In genomic region chr9:121838757-121839669, GRCh38 we compare ENCODE assay signal across 12 cellular contexts.
DNase-seq lines count a peak whose midpoint lies in the region; ATAC-seq, FAIRE-seq and TF ChIP-seq lines count a peak whose summit lies in the region.
"Had no signal": no experiment of that assay in that cellular context is flagged by ENCODE, and none has a peak within 500 bp of the region (broad histone marks: within the 10 kb centered on the region; RNA-seq: fewer than 3 reads in every experiment).

No MANE protein-coding gene starts in this region.

- no peak overlapping the region for H3K18ac ChIP-seq in H1 (ENCODE audit: extremely low read depth, low read length)

- H3F3A ChIP-seq in OCI-LY1 (ENCODE audit: insufficient read depth, low read length): no peaks in the 10 kb centered on the region

- POLR2A ChIA-PET in H1 (lab: Charles Lee; ENCODE audit: partially characterized antibody): no interaction called here

- H2BK120ac ChIP-seq in H1 (replicated peaks; ENCODE audit: low read depth, low read length): no peak overlapping the region

- H3K56ac ChIP-seq in H1 (replicated peaks; ENCODE audit: insufficient read length, low read depth, low read length): no peak overlapping the region

- no peak overlapping the region for H2AFZ ChIP-seq in OCI-LY1 (ENCODE audit: low read length)
- H2AFZ ChIP-seq in H1 (ENCODE audit: low read length): no peak overlapping the region

- TF ChIP-seq EP300 in H1 (IDR thresholded peaks at IDR 0.05; ENCODE audit: borderline replicate concordance in 1 of 2, low read depth in 2 of 2, low read length in 2 of 2): no peak

- H2BK20ac ChIP-seq in H1 (ENCODE audit: low read length): no peak overlapping the region

- H4K91ac ChIP-seq in H1 (replicated peaks; ENCODE audit: insufficient read length, low read length): no peak overlapping the region

- no peak overlapping the region for H4K5ac ChIP-seq in H1 (ENCODE audit: insufficient read length, low read depth, low read length)

- no peak overlapping the region for H2BK15ac ChIP-seq in H1 (ENCODE audit: low read length)

- no peaks in the 10 kb centered on the region for H3K9me2 ChIP-seq in OCI-LY1 (ENCODE audit: low read depth, low read length)

- peak; percentile 33 for DNase-seq in activated CD4-positive, CD25-positive, alpha-beta regulatory T cell treated with anti-CD3 and anti-CD28 coated beads, Interleukin-2, amount 50 U/mL, for 72 hours
- DNase-seq in H1 (ENCODE audit: low read depth in 1 of 2, low spot score in 2 of 2): peak in 1 of 2 experiments; percentile 49
- DNase-seq in spleen: peak; percentile 47
- DNase-seq in NCI-H187 treated with DMSO at 0.1 percent for 48 hours (lab: John Stamatoyannopoulos, UW): no peak
- no peak for DNase-seq in GM13976 (ENCODE audit: low spot score)
- no peak for DNase-seq in globus pallidus (ENCODE audit: low spot score)
- DNase-seq: amygdala, Calu3, NCI-H2227 treated with DMSO at 0.1 percent for 48 hours, PC-3 had no signal

- FAIRE-seq in H1 (lab: Jason Lieb, UNC): no peak

- no peaks in the 10 kb centered on the region for H4K20me1 ChIP-seq in OCI-LY1 (ENCODE audit: insufficient read depth, low read length)
- no peaks in the 10 kb centered on the region for H4K20me1 ChIP-seq in H1 (replicated peaks in 1 of 2; ENCODE audit: control insufficient read depth in 1 of 2, insufficient read depth in 2 of 2, low read length in 2 of 2)

- no peak overlapping the region for H4K8ac ChIP-seq in H1 (ENCODE audit: extremely low read depth, insufficient read depth, low read length)

- no peaks in the 10 kb centered on the region for H3K23me2 ChIP-seq in H1 (ENCODE audit: low read depth, low read length)

- TF ChIP-seq CTCF in OCI-LY1 (IDR thresholded peaks at IDR 0.05; ENCODE audit: low read length): peak; percentile 38; the same call in 1 of the 2 replicates
- TF ChIP-seq CTCF in H1 (IDR thresholded peaks at IDR 0.05; ENCODE audit: control extremely low read depth in 1 of 3, insufficient read depth in 1 of 3, low read depth in 1 of 3, low read length in 3 of 3): peak in 2 of 3 experiments; percentile 31 to 35; a peak in 2 of 4 replicates
- TF ChIP-seq CTCF in spleen (IDR thresholded peaks at IDR 0.05 in 8 of 11, conservative IDR thresholded peaks at IDR 0.05 in 3 of 11): no peak
- no peak for TF ChIP-seq CTCF in GM13976 (IDR thresholded peaks at IDR 0.05; ENCODE audit: borderline replicate concordance, control extremely low read depth, extremely low read depth, insufficient read depth, missing control alignments)

- no peak overlapping the region for H3K23ac ChIP-seq in H1 (ENCODE audit: insufficient read length)

- no peak overlapping the region for H2BK12ac ChIP-seq in H1 (ENCODE audit: low read depth, low read length)

- peak overlapping the region; percentile 81 for H3K27ac ChIP-seq in OCI-LY1 (ENCODE audit: low read depth, low read length, poor library complexity, severe bottlenecking)
- H3K27ac ChIP-seq in H1 (ENCODE audit: low read depth, low read length): no peak overlapping the region
- no peak overlapping the region for H3K27ac ChIP-seq in spleen

- no peak overlapping the region for H3K4me3 ChIP-seq in OCI-LY1 (ENCODE audit: low read depth, low read length, poor library complexity, severe bottlenecking)
- H3K4me3 ChIP-seq in H1 (ENCODE audit: extremely low read depth in 1 of 4, insufficient read depth in 2 of 4, low read depth in 3 of 4, low read length in 4 of 4): no peak overlapping the region
- H3K4me3 ChIP-seq in spleen: no peak overlapping the region

- TF ChIP-seq POLR2A in H1 (IDR thresholded peaks at IDR 0.05; ENCODE audit: control extremely low read depth in 1 of 2, low read depth in 2 of 2, low read length in 2 of 2) (no peak), spleen (IDR thresholded peaks at IDR 0.05) (no peak)

- H3K4me2 ChIP-seq in OCI-LY1 (ENCODE audit: low read length) (peak overlapping the region; percentile 34), H1 (ENCODE audit: insufficient read depth in 1 of 2, low read depth in 2 of 2, low read length in 2 of 2) (no peak overlapping the region)

- H3K9ac ChIP-seq in OCI-LY1 (ENCODE audit: low read length): peak overlapping the region; percentile 41; the same call in 1 of the 2 replicates
- H3K9ac ChIP-seq in H1 (replicated peaks in 1 of 4; ENCODE audit: extremely low read depth in 1 of 4, low read depth in 3 of 4, low read length in 3 of 4): no peak overlapping the region

- in situ Hi-C loops in GM13976 (cut with MboI; ENCODE audit: low sequenced_read_pairs, unreplicated experiment): no loop called here

- H3K27me3 ChIP-seq in OCI-LY1 (ENCODE audit: insufficient read depth, low read length) (no peaks in the 10 kb centered on the region), H1 (replicated peaks in 1 of 4; ENCODE audit: control insufficient read depth in 3 of 4, extremely low read depth in 1 of 4, insufficient read depth in 3 of 4, low read length in 3 of 4) (no peaks in the 10 kb centered on the region), spleen (replicated peaks in 1 of 7) (no peaks in the 10 kb centered on the region)

- H3K9me3 ChIP-seq in OCI-LY1 (ENCODE audit: low read length) (no peaks in the 10 kb centered on the region), H1 (ENCODE audit: insufficient read depth in 2 of 2, low read depth in 1 of 2, low read length in 1 of 2) (no peaks in the 10 kb centered on the region), spleen (peaks cover 0 to 1% (median 0%) of the 10 kb centered on the region in 8 donors)

- WGBS in H1 (ENCODE audit: extremely low coverage in 1 of 2, insufficient coverage in 1 of 2, insufficient read length in 1 of 2, insufficient replicate concordance in 2 of 2, low coverage in 1 of 2, low lambda C conversion rate in 2 of 2, missing lambda C conversion rate in 1 of 2), 2 experiments: 80% methylated on average over 23 of the region's 23 CpGs; no CpG with 5 or more reads in 1 of the 2 experiments
- 86 to 93% (median 92%) methylated on average over 23 of the region's 23 CpGs for WGBS in spleen, 5 donors

- H3K14ac ChIP-seq in H1 (ENCODE audit: insufficient read length): no peak overlapping the region

- intact Hi-C loops in spleen (cut with DNase I; ENCODE audit: low total_unique reads): no loop called here

- H3K79me1 ChIP-seq in H1 (ENCODE audit: low read depth, low read length): no peaks in the 10 kb centered on the region

- peak; percentile 51 to 58 for TF ChIP-seq RAD21 in H1 (IDR thresholded peaks at IDR 0.05 in 1 of 2, conservative IDR thresholded peaks at IDR 0.05 in 1 of 2; ENCODE audit: low read depth in 2 of 2, low read length in 2 of 2)

- ATAC-seq in activated CD4-positive, CD25-positive, alpha-beta regulatory T cell treated with anti-CD3 and anti-CD28 coated beads, Interleukin-2, amount 50 U/mL, for 24 hours: no peak
- ATAC-seq: PC-3 had no signal

- H3K36me3 ChIP-seq in OCI-LY1 (ENCODE audit: insufficient read depth, low read length): no peaks in the 10 kb centered on the region; the same call in 1 of the 2 replicates
- H3K36me3 ChIP-seq in H1 (ENCODE audit: control insufficient read depth in 2 of 4, insufficient read depth in 4 of 4, low read length in 3 of 4): no peaks in the 10 kb centered on the region
- no peaks in the 10 kb centered on the region for H3K36me3 ChIP-seq in spleen

- H3K4me1 ChIP-seq in OCI-LY1 (ENCODE audit: insufficient read depth, low read length, severe bottlenecking) (peaks cover 44% of the 10 kb centered on the region), H1 (replicated peaks in 1 of 4; ENCODE audit: control insufficient read depth in 3 of 4, insufficient read depth in 4 of 4, low read length in 3 of 4) (no peaks in the 10 kb centered on the region; a peak in 1 of 7 replicates), spleen (no peaks in the 10 kb centered on the region)

- no peak overlapping the region for H3K4ac ChIP-seq in H1 (replicated peaks; ENCODE audit: insufficient read length, low read depth, low read length)

- CTCF ChIA-PET in H1 (lab: Charles Lee; ENCODE audit: partially characterized antibody): interaction anchor here (0.8 to 1.5 kb wide), 5 partner anchors 12 to 152 kb away, joined by 3 to 5 read pairs (median 3); no protein-coding TSS in a partner anchor

- no peak overlapping the region for H2AK5ac ChIP-seq in H1 (ENCODE audit: low read depth, low read length)

- H3K79me2 ChIP-seq in OCI-LY1 (ENCODE audit: insufficient read depth, low read length): no peaks in the 10 kb centered on the region
- H3K79me2 ChIP-seq in H1 (ENCODE audit: control insufficient read depth in 1 of 2, insufficient read depth in 2 of 2, low read length in 2 of 2): no peaks in the 10 kb centered on the region

- no peak overlapping the region for H2BK5ac ChIP-seq in H1 (ENCODE audit: low read depth, low read length)

TF ChIP-seq in H1, 55 proteins besides CTCF, POLR2A, EP300 and RAD21:
- TF ChIP-seq CTBP2 (IDR thresholded peaks at IDR 0.05; ENCODE audit: borderline replicate concordance, insufficient read depth, insufficient read length, low read length): no peak
- TF ChIP-seq SUZ12 (IDR thresholded peaks at IDR 0.05; ENCODE audit: low read length): no peak
- TF ChIP-seq ZNF274 (IDR thresholded peaks at IDR 0.05; ENCODE audit: borderline replicate concordance, extremely low read depth, low read length): no peak
- no peak for TF ChIP-seq HDAC6 (IDR thresholded peaks at IDR 0.05; ENCODE audit: low read depth, low read length)
- no peak for TF ChIP-seq ASH2L (IDR thresholded peaks at IDR 0.05; ENCODE audit: low read length)

Comparison
In these comparisons a context has a peak if more than half of its experiments do, and no peak if none do; other contexts are left out.
1. DNase-seq: peak in activated CD4-positive, CD25-positive, alpha-beta regulatory T cell treated with anti-CD3 and anti-CD28 coated beads, Interleukin-2, amount 50 U/mL, for 72 hours (single experiment) and spleen (single experiment); none in NCI-H187 treated with DMSO at 0.1 percent for 48 hours (single experiment), GM13976 (single experiment) and globus pallidus (single experiment).
2. CTCF ChIP-seq: peak in OCI-LY1 (single experiment) and H1 (2 of 3); none in spleen (0 of 11) and GM13976 (single experiment).